In genomic region chr10:34814228-34815173, GRCh38 we compare ENCODE assay signal across 1 cellular context.
TF ChIP-seq lines count a peak whose summit lies in the region.

No MANE protein-coding gene starts in this region.

TF ChIP-seq in HEK293, 187 proteins besides CTCF, POLR2A, EP300 and RAD21 (continued from another document and continues in another):
- TF ChIP-seq, protein P1, sequence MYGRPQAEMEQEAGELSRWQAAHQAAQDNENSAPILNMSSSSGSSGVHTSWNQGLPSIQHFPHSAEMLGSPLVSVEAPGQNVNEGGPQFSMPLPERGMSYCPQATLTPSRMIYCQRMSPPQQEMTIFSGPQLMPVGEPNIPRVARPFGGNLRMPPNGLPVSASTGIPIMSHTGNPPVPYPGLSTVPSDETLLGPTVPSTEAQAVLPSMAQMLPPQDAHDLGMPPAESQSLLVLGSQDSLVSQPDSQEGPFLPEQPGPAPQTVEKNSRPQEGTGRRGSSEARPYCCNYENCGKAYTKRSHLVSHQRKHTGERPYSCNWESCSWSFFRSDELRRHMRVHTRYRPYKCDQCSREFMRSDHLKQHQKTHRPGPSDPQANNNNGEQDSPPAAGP (tag by site-specific recombination; IDR thresholded peaks at IDR 0.05) = no peak
- TF ChIP-seq ZNF571 (tag by site-specific recombination; IDR thresholded peaks at IDR 0.05) (no peak), GLI4 (tag by site-specific recombination; IDR thresholded peaks at IDR 0.05) (no peak), SALL2 (tag by site-specific recombination; IDR thresholded peaks at IDR 0.05; ENCODE audit: borderline replicate concordance) (no peak), ZNF175 (tag by site-specific recombination; IDR thresholded peaks at IDR 0.05) (no peak), ZNF48 (tag by site-specific recombination; IDR thresholded peaks at IDR 0.05) (no peak), ZNF654 (tag by site-specific recombination; IDR thresholded peaks at IDR 0.05; ENCODE audit: low read depth) (no peak), ZNF37A (tag by site-specific recombination; IDR thresholded peaks at IDR 0.05) (no peak), FEZF1 (tag by site-specific recombination; IDR thresholded peaks at IDR 0.05) (no peak), HOXC10 (CRISPR knock-in tag; IDR thresholded peaks at IDR 0.05) (no peak), SP2 (tag by site-specific recombination; IDR thresholded peaks at IDR 0.05) (peak; percentile 26), ZNF146 (tag by site-specific recombination; IDR thresholded peaks at IDR 0.05) (no peak), ZNF114 (tag by site-specific recombination; IDR thresholded peaks at IDR 0.05) (no peak), SP7 (tag by site-specific recombination; IDR thresholded peaks at IDR 0.05) (no peak), ZNF785 (tag by site-specific recombination; IDR thresholded peaks at IDR 0.05) (no peak), ZNF133 (tag by site-specific recombination; IDR thresholded peaks at IDR 0.05) (no peak), ZNF311 (tag by site-specific recombination; IDR thresholded peaks at IDR 0.05; ENCODE audit: borderline replicate concordance) (no peak), RBAK (tag by site-specific recombination; IDR thresholded peaks at IDR 0.05) (no peak), ZNF529 (tag by site-specific recombination; IDR thresholded peaks at IDR 0.05; ENCODE audit: insufficient replicate concordance) (no peak), ZNF16 (tag by site-specific recombination; IDR thresholded peaks at IDR 0.05; ENCODE audit: low read depth) (no peak), ZNF610 (tag by site-specific recombination; IDR thresholded peaks at IDR 0.05; ENCODE audit: borderline replicate concordance) (no peak), ZNF138 (tag by site-specific recombination; IDR thresholded peaks at IDR 0.05; ENCODE audit: borderline replicate concordance) (no peak), ZNF624 (tag by site-specific recombination; IDR thresholded peaks at IDR 0.05) (no peak), REST (tag by site-specific recombination; IDR thresholded peaks at IDR 0.05) (0 out of 2 replicates have a peak, but pooled peaks have one; percentile 12), ZFP37 (tag by site-specific recombination; IDR thresholded peaks at IDR 0.05) (no peak), YY1 (tag by site-specific recombination; IDR thresholded peaks at IDR 0.05) (peak; percentile 21; the same call in 1 of the 2 replicates), ZNF791 (tag by site-specific recombination; IDR thresholded peaks at IDR 0.05) (no peak), GLIS2 (tag by site-specific recombination; IDR thresholded peaks at IDR 0.05) (peak; percentile 93), ZBTB20 (tag by site-specific recombination; IDR thresholded peaks at IDR 0.05) (peak; percentile 56; the same call in 1 of the 2 replicates), ZNF391 (tag by site-specific recombination; IDR thresholded peaks at IDR 0.05; ENCODE audit: borderline replicate concordance, low read depth) (no peak), ZSCAN5A (tag by site-specific recombination; IDR thresholded peaks at IDR 0.05) (no peak), ZNF510 (tag by site-specific recombination; IDR thresholded peaks at IDR 0.05; ENCODE audit: insufficient replicate concordance) (no peak), ZNF561 (tag by site-specific recombination; IDR thresholded peaks at IDR 0.05; ENCODE audit: borderline replicate concordance) (peak; percentile 87; the same call in 1 of the 2 replicates), ZNF645 (tag by site-specific recombination; IDR thresholded peaks at IDR 0.05) (no peak), ZNF2 (tag by site-specific recombination; IDR thresholded peaks at IDR 0.05) (no peak), ZNF335 (tag by site-specific recombination; conservative IDR thresholded peaks at IDR 0.05) (0 out of 2 replicates have a peak, but pooled peaks have one; percentile 59), WT1 (tag by site-specific recombination; IDR thresholded peaks at IDR 0.05) (no peak), ZNF560 (tag by site-specific recombination; IDR thresholded peaks at IDR 0.05; ENCODE audit: borderline replicate concordance) (no peak), ZNF843 (tag by site-specific recombination; IDR thresholded peaks at IDR 0.05) (no peak), ZNF660 (tag by site-specific recombination; IDR thresholded peaks at IDR 0.05) (0 out of 2 replicates have a peak, but pooled peaks have one; percentile 44), ZFP41 (tag by site-specific recombination; IDR thresholded peaks at IDR 0.05; ENCODE audit: borderline replicate concordance) (no peak), PRDM4 (tag by site-specific recombination; IDR thresholded peaks at IDR 0.05) (peak; percentile 89), ZNF23 (tag by site-specific recombination; IDR thresholded peaks at IDR 0.05; ENCODE audit: borderline replicate concordance) (no peak), ZNF169 (tag by site-specific recombination; IDR thresholded peaks at IDR 0.05) (no peak), ZNF223 (tag by site-specific recombination; IDR thresholded peaks at IDR 0.05) (no peak), GLI2 (tag by site-specific recombination; IDR thresholded peaks at IDR 0.05; ENCODE audit: borderline replicate concordance, low read depth) (no peak), ZBTB21 (tag by site-specific recombination; IDR thresholded peaks at IDR 0.05) (no peak), ZNF184 (tag by site-specific recombination; IDR thresholded peaks at IDR 0.05) (no peak), SETDB1 (IDR thresholded peaks at IDR 0.05; ENCODE audit: insufficient read length, low read length) (no peak), ZNF354C (tag by site-specific recombination; IDR thresholded peaks at IDR 0.05; ENCODE audit: borderline replicate concordance, low read depth) (no peak), ZNF521 (tag by site-specific recombination; IDR thresholded peaks at IDR 0.05) (no peak), ZNF830 (tag by site-specific recombination; IDR thresholded peaks at IDR 0.05; ENCODE audit: low read depth) (no peak), ZNF248 (tag by site-specific recombination; IDR thresholded peaks at IDR 0.05) (no peak), ZNF10 (tag by site-specific recombination; IDR thresholded peaks at IDR 0.05) (no peak), ZNF211 (tag by site-specific recombination; IDR thresholded peaks at IDR 0.05; ENCODE audit: low read depth) (no peak)
- TF ChIP-seq, protein P2, sequence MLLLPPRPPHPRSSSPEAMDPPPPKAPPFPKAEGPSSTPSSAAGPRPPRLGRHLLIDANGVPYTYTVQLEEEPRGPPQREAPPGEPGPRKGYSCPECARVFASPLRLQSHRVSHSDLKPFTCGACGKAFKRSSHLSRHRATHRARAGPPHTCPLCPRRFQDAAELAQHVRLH (tag by site-specific recombination; IDR thresholded peaks at IDR 0.05) = no peak
- TF ChIP-seq, protein P3, sequence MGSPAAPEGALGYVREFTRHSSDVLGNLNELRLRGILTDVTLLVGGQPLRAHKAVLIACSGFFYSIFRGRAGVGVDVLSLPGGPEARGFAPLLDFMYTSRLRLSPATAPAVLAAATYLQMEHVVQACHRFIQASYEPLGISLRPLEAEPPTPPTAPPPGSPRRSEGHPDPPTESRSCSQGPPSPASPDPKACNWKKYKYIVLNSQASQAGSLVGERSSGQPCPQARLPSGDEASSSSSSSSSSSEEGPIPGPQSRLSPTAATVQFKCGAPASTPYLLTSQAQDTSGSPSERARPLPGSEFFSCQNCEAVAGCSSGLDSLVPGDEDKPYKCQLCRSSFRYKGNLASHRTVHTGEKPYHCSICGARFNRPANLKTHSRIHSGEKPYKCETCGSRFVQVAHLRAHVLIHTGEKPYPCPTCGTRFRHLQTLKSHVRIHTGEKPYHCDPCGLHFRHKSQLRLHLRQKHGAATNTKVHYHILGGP (tag by site-specific recombination; IDR thresholded peaks at IDR 0.05) = no peak
- TF ChIP-seq, protein P4, sequence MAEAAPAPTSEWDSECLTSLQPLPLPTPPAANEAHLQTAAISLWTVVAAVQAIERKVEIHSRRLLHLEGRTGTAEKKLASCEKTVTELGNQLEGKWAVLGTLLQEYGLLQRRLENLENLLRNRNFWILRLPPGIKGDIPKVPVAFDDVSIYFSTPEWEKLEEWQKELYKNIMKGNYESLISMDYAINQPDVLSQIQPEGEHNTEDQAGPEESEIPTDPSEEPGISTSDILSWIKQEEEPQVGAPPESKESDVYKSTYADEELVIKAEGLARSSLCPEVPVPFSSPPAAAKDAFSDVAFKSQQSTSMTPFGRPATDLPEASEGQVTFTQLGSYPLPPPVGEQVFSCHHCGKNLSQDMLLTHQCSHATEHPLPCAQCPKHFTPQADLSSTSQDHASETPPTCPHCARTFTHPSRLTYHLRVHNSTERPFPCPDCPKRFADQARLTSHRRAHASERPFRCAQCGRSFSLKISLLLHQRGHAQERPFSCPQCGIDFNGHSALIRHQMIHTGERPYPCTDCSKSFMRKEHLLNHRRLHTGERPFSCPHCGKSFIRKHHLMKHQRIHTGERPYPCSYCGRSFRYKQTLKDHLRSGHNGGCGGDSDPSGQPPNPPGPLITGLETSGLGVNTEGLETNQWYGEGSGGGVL (tag by site-specific recombination; IDR thresholded peaks at IDR 0.05) = no peak
- TF ChIP-seq, protein P5, sequence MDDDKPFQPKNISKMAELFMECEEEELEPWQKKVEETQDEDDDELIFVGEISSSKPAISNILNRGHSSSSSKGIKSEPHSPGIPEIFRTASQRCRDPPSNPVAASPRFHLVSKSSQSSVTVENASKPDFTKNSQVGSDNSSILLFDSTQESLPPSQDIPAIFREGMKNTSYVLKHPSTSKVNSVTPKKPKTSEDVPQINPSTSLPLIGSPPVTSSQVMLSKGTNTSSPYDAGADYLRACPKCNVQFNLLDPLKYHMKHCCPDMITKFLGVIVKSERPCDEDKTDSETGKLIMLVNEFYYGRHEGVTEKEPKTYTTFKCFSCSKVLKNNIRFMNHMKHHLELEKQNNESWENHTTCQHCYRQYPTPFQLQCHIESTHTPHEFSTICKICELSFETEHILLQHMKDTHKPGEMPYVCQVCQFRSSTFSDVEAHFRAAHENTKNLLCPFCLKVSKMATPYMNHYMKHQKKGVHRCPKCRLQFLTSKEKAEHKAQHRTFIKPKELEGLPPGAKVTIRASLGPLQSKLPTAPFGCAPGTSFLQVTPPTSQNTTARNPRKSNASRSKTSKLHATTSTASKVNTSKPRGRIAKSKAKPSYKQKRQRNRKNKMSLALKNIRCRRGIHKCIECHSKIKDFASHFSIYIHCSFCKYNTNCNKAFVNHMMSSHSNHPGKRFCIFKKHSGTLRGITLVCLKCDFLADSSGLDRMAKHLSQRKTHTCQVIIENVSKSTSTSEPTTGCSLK (tag by site-specific recombination; IDR thresholded peaks at IDR 0.05) = no peak
